Comparison of ENCODE assay signal across 16 cellular contexts in the genomic region with DNA sequence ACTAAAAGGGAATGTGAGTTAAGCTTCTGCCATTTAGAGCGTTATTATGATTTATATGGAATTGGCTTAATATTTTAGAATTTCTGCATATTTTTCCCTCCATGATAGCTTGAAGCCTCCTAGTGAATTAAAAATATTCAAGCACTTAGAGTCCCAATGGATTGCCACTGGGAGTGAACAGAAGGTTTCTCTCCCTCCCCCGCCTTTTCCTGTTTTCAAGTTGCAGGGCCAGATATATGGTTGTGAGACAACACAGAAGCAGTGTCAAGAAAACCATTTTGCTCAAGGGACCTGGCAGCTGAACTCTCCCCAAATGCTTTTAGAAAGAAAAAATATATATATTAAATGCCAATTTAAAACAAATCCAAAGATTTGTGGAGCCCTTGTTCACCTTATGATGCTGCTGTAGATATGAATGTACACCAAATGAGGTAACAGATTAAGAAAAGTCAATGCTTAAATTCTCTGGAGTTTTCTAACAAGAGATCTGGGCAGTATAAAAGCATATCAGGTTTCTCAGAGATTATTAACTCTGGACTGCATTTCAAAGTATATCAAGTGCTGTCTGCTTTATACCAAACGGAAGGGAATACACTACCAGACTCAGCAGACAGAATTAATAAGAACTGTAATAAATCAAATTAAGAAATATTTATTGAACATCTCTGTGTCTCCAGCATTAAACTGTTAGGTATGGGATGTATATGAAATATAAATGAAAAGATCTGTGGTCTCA.
DNase-seq lines count a peak whose midpoint lies in the region; ATAC-seq and TF ChIP-seq lines count a peak whose summit lies in the region.
"Had no signal": no experiment of that assay in that cellular context is flagged by ENCODE, and none has a peak within 500 bp of the region (broad histone marks: within the 10 kb centered on the region; RNA-seq: fewer than 3 reads in every experiment).

No MANE protein-coding gene starts in this region.

- H4K5ac ChIP-seq in IMR-90 (ENCODE audit: low read depth, low read length) = no peak overlapping the region

- H3K4me3 ChIP-seq in IMR-90 (ENCODE audit: insufficient read depth, low read depth, low read length) = no peak overlapping the region
- H3K4me3 ChIP-seq: prostate gland, upper lobe of left lung had no signal

- no peak overlapping the region for H2AK9ac ChIP-seq in IMR-90 (replicated peaks; ENCODE audit: low read depth, low read length, poor library complexity)

- no peak overlapping the region for H2BK15ac ChIP-seq in IMR-90 (ENCODE audit: low read depth, low read length)

- H2AFZ ChIP-seq in IMR-90 (replicated peaks; ENCODE audit: low read length, poor library complexity) = no peak overlapping the region

- no peaks in the 10 kb centered on the region for H4K20me1 ChIP-seq in IMR-90 (ENCODE audit: insufficient read depth, low read length)

- no peaks in the 10 kb centered on the region for H3K27me3 ChIP-seq in IMR-90 (ENCODE audit: control insufficient read depth, insufficient read depth, low read length)
- H3K27me3 ChIP-seq: upper lobe of left lung had no signal

- H3K23ac ChIP-seq in IMR-90 (ENCODE audit: low read depth, low read length) = no peak overlapping the region

- H3K4me1 ChIP-seq in IMR-90 (ENCODE audit: control insufficient read depth, insufficient read depth, low read length) = peaks cover 7% of the 10 kb centered on the region; the same call in 1 of the 2 replicates
- H3K4me1 ChIP-seq: prostate gland had no signal

- no peak overlapping the region for H3K4me2 ChIP-seq in IMR-90 (ENCODE audit: low read depth, low read length)

- H3K4ac ChIP-seq in IMR-90 (ENCODE audit: low read depth, low read length) = no peak overlapping the region

- no peaks in the 10 kb centered on the region for H3K9me1 ChIP-seq in IMR-90 (ENCODE audit: insufficient read depth, low read length)

- WGBS in IMR-90 (ENCODE audit: extremely low coverage in 2 of 2, insufficient read length in 1 of 2), 2 experiments = no CpG with 5 or more reads among the region's 3 CpGs

- dilution Hi-C loops in IMR-90 (cut with HindIII; ENCODE audit: low sequenced_read_pairs, unreplicated experiment) = no loop called here

- DNase-seq in IMR-90 (no peak), SK-N-DZ (ENCODE audit: low spot score) (peak; percentile 94), left ventricle myocardium superior (no peak), pulmonary artery endothelial cell (ENCODE audit: low read depth, low spot score) (peak; percentile 5), ACHN (no peak)
- no peak for DNase-seq in activated CD4-positive, alpha-beta T cell treated with anti-CD3 and anti-CD28 coated beads, Interleukin-2, amount 50 U/mL, for 48 hours
- no peak for DNase-seq in activated T-cell treated with anti-CD3 and anti-CD28 coated beads, Interleukin-2, amount 50 U/mL, for 48 hours
- DNase-seq: activated B cell treated with CpG ODN at 0.5 μM for 24 hours; activated effector memory CD4-positive, alpha-beta T cell treated with anti-CD3 and anti-CD28 coated beads, Interleukin-2, amount 50 U/mL, for 16 hours; amygdala; C1 segment of cervical spinal cord; cerebellar nuclear complex; stimulated activated naive CD8-positive, alpha-beta T cell treated with anti-CD3 and anti-CD28 coated beads, Interleukin-15, Interleukin-2, amounts not matched to agents 100 U/mL and 50 U/mL, for 24 hours; upper lobe of left lung had no signal

- no peaks in the 10 kb centered on the region for H3K36me3 ChIP-seq in IMR-90 (ENCODE audit: control insufficient read depth, insufficient read depth, low read length)
- H3K36me3 ChIP-seq: prostate gland, upper lobe of left lung had no signal

- no peak overlapping the region for H2BK5ac ChIP-seq in IMR-90 (ENCODE audit: low read depth, low read length, poor library complexity, severe bottlenecking)

- no peak overlapping the region for H2BK20ac ChIP-seq in IMR-90 (ENCODE audit: low read depth, low read length)

- H3K79me1 ChIP-seq in IMR-90 (ENCODE audit: low read depth in 1 of 2, low read length in 2 of 2) = no peaks in the 10 kb centered on the region

- POLR2A ChIA-PET in IMR-90 (lab: Charles Lee; ENCODE audit: unreplicated experiment) = no interaction called here

- no peak overlapping the region for H3K9ac ChIP-seq in IMR-90 (ENCODE audit: low read depth, low read length)

- TF ChIP-seq RAD21 in IMR-90 (IDR thresholded peaks at IDR 0.05; ENCODE audit: low read length) = no peak

- TF ChIP-seq CTCF in IMR-90 (conservative IDR thresholded peaks at IDR 0.05; ENCODE audit: low read depth, low read length) = no peak

- no peak for TF ChIP-seq POLR2A in IMR-90 (IDR thresholded peaks at IDR 0.05; ENCODE audit: low read depth, low read length)

- intact Hi-C loops in IMR-90 (cut with micrococcal nuclease) = no loop called here
- intact Hi-C loops in left ventricle myocardium superior (cut with micrococcal nuclease) = no loop called here

- no peak overlapping the region for H4K91ac ChIP-seq in IMR-90 (ENCODE audit: insufficient read depth, low read depth, low read length)

- no peak overlapping the region for H2BK120ac ChIP-seq in IMR-90 (ENCODE audit: low read depth, low read length)

- in situ Hi-C loops in IMR-90 (cut with MboI; ENCODE audit: low sequenced_read_pairs) = no loop called here
- in situ Hi-C loops in ACHN (cut with HindIII; ENCODE audit: low pct_ligation_motif_present, low pct_unique_long_range_greater_than_20kb, low sequenced_read_pairs) = no loop called here

- no TSS peak for BruUV-seq in IMR-90 (replicated peaks; lab: Mats Ljungman, UMichigan)

- ATAC-seq in IMR-90 (ENCODE audit: low read depth) (peak; percentile 44; the same call in 1 of the 2 replicates), left ventricle myocardium superior (peak; percentile 77), HG02870 (IDR thresholded peaks at IDR 0.05; ENCODE audit: unreplicated experiment) (no peak)
- ATAC-seq: stimulated activated naive CD8-positive, alpha-beta T cell treated with anti-CD3 and anti-CD28 coated beads, Interleukin-15, Interleukin-2, amounts not matched to agents 100 U/mL and 50 U/mL, for 24 hours had no signal

- CTCF ChIA-PET in IMR-90 (lab: Yijun Ruan, JAX) = interaction anchor here (1.7 kb wide), 1 partner anchor 10 kb away, joined by 5 read pairs; no protein-coding TSS in a partner anchor

- H3K9me3 ChIP-seq in IMR-90 (ENCODE audit: control insufficient read depth, insufficient read depth, low read length) = no peaks in the 10 kb centered on the region
- H3K9me3 ChIP-seq: prostate gland, upper lobe of left lung had no signal

- peak overlapping the region; percentile 65 for H3K18ac ChIP-seq in IMR-90 (ENCODE audit: low read depth, low read length)

- H3K27ac ChIP-seq in IMR-90 (ENCODE audit: insufficient read depth, low read length) = no peak overlapping the region
- H3K27ac ChIP-seq: prostate gland had no signal

- no peak overlapping the region for H4K8ac ChIP-seq in IMR-90 (ENCODE audit: low read depth in 2 of 2, low read length in 2 of 2)

- H3K14ac ChIP-seq in IMR-90 (replicated peaks; ENCODE audit: low read depth, low read length) = no peak overlapping the region

- H2AK5ac ChIP-seq in IMR-90 (ENCODE audit: low read depth, low read length) = no peak overlapping the region

- H3K56ac ChIP-seq in IMR-90 (ENCODE audit: extremely low read depth, insufficient read depth, low read length) = no peak overlapping the region

TF ChIP-seq in IMR-90, 13 proteins besides CTCF, POLR2A, EP300 and RAD21:
- TF ChIP-seq MAZ (IDR thresholded peaks at IDR 0.05; ENCODE audit: borderline replicate concordance, low read depth, low read length) = no peak
- no peak for TF ChIP-seq RCOR1 (IDR thresholded peaks at IDR 0.05; ENCODE audit: insufficient replicate concordance, low read length)
- TF ChIP-seq, protein P1, sequence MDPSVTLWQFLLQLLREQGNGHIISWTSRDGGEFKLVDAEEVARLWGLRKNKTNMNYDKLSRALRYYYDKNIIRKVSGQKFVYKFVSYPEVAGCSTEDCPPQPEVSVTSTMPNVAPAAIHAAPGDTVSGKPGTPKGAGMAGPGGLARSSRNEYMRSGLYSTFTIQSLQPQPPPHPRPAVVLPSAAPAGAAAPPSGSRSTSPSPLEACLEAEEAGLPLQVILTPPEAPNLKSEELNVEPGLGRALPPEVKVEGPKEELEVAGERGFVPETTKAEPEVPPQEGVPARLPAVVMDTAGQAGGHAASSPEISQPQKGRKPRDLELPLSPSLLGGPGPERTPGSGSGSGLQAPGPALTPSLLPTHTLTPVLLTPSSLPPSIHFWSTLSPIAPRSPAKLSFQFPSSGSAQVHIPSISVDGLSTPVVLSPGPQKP (IDR thresholded peaks at IDR 0.05; ENCODE audit: borderline replicate concordance, low read depth, low read length) = no peak
- TF ChIP-seq RFX5 (IDR thresholded peaks at IDR 0.05; ENCODE audit: low read depth, low read length) = no peak
- no peak for TF ChIP-seq MXI1 (IDR thresholded peaks at IDR 0.05; ENCODE audit: borderline replicate concordance, low read depth, low read length)
- TF ChIP-seq CHD1 (IDR thresholded peaks at IDR 0.05; ENCODE audit: low read depth, low read length) = no peak
- TF ChIP-seq MAFK (IDR thresholded peaks at IDR 0.05; ENCODE audit: low read depth, low read length) = no peak
- TF ChIP-seq, protein P2, sequence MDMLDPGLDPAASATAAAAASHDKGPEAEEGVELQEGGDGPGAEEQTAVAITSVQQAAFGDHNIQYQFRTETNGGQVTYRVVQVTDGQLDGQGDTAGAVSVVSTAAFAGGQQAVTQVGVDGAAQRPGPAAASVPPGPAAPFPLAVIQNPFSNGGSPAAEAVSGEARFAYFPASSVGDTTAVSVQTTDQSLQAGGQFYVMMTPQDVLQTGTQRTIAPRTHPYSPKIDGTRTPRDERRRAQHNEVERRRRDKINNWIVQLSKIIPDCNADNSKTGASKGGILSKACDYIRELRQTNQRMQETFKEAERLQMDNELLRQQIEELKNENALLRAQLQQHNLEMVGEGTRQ (IDR thresholded peaks at IDR 0.05; ENCODE audit: low read depth, low read length) = no peak
- no peak for TF ChIP-seq CEBPB (IDR thresholded peaks at IDR 0.05; ENCODE audit: low read depth, low read length)
- no peak for TF ChIP-seq SMC3 (IDR thresholded peaks at IDR 0.05; ENCODE audit: low read depth, low read length)

Comparison
In these comparisons a context has a peak if more than half of its experiments do, and no peak if none do; other contexts are left out.
1. DNase-seq: peak in SK-N-DZ (single experiment) and pulmonary artery endothelial cell (single experiment); none in IMR-90 (single experiment), left ventricle myocardium superior (single experiment), activated CD4-positive, alpha-beta T cell treated with anti-CD3 and anti-CD28 coated beads, Interleukin-2, amount 50 U/mL, for 48 hours (0 of 2), ACHN (single experiment) and activated T-cell treated with anti-CD3 and anti-CD28 coated beads, Interleukin-2, amount 50 U/mL, for 48 hours (0 of 2).